ENCODE assay signal across 1 cellular context in genomic region chr16:85755929-85756768, GRCh38.
TF ChIP-seq lines count a peak whose summit lies in the region.

No MANE protein-coding gene starts in this region.

TF ChIP-seq in IMR-90, 13 proteins besides CTCF, POLR2A, EP300 and RAD21:
- TF ChIP-seq RCOR1 (IDR thresholded peaks at IDR 0.05; ENCODE audit: insufficient replicate concordance, low read length) = no peak
- TF ChIP-seq CEBPB (IDR thresholded peaks at IDR 0.05; ENCODE audit: low read depth, low read length) = no peak
- TF ChIP-seq, protein P1, sequence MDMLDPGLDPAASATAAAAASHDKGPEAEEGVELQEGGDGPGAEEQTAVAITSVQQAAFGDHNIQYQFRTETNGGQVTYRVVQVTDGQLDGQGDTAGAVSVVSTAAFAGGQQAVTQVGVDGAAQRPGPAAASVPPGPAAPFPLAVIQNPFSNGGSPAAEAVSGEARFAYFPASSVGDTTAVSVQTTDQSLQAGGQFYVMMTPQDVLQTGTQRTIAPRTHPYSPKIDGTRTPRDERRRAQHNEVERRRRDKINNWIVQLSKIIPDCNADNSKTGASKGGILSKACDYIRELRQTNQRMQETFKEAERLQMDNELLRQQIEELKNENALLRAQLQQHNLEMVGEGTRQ (IDR thresholded peaks at IDR 0.05; ENCODE audit: low read depth, low read length) = no peak
- no peak for TF ChIP-seq FOS (IDR thresholded peaks at IDR 0.05; ENCODE audit: low read depth, low read length)
- TF ChIP-seq, protein P2, sequence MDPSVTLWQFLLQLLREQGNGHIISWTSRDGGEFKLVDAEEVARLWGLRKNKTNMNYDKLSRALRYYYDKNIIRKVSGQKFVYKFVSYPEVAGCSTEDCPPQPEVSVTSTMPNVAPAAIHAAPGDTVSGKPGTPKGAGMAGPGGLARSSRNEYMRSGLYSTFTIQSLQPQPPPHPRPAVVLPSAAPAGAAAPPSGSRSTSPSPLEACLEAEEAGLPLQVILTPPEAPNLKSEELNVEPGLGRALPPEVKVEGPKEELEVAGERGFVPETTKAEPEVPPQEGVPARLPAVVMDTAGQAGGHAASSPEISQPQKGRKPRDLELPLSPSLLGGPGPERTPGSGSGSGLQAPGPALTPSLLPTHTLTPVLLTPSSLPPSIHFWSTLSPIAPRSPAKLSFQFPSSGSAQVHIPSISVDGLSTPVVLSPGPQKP (IDR thresholded peaks at IDR 0.05; ENCODE audit: borderline replicate concordance, low read depth, low read length) = no peak
- TF ChIP-seq NFE2L2 (IDR thresholded peaks at IDR 0.05; ENCODE audit: low read depth, low read length) = no peak
- no peak for TF ChIP-seq MAFK (IDR thresholded peaks at IDR 0.05; ENCODE audit: low read depth, low read length)
- TF ChIP-seq CHD1 (IDR thresholded peaks at IDR 0.05; ENCODE audit: low read depth, low read length) = no peak
- TF ChIP-seq MXI1 (IDR thresholded peaks at IDR 0.05; ENCODE audit: borderline replicate concordance, low read depth, low read length) = no peak
- no peak for TF ChIP-seq RFX5 (IDR thresholded peaks at IDR 0.05; ENCODE audit: low read depth, low read length)
- TF ChIP-seq BHLHE40 (IDR thresholded peaks at IDR 0.05; ENCODE audit: low read depth, low read length) = no peak
- TF ChIP-seq MAZ (IDR thresholded peaks at IDR 0.05; ENCODE audit: borderline replicate concordance, low read depth, low read length) = no peak
- TF ChIP-seq SMC3 (IDR thresholded peaks at IDR 0.05; ENCODE audit: low read depth, low read length) = no peak
